In genomic region chr20:54160269-54161007, GRCh38 we compare ENCODE assay signal across 34 cellular contexts. TPM values are rescaled to one million over a fixed set of nuclear protein-coding genes. Genes with fewer than 3 reads are reported as not detected.
"Had no signal": no experiment of that assay in that cellular context is flagged by ENCODE, and none has a peak within 500 bp of the region (broad histone marks: within the 10 kb centered on the region; RNA-seq: fewer than 3 reads in every experiment).

No MANE protein-coding gene starts in this region.

- H3K4me3 ChIP-seq: ascending aorta, breast epithelium, cardiac muscle cell, coronary artery, dorsolateral prefrontal cortex, gastrocnemius medialis, heart right ventricle, hepatocyte had no signal

- H3K4me1 Mint-ChIP-seq: activated B cell treated with CpG ODN at 0.5 μM for 24 hours; activated naive CD4-positive, alpha-beta T cell treated with anti-CD3 and anti-CD28 coated beads, Interleukin-2, amount 10 ng/mL, durations not matched to agents 7 days and 5 days; activated naive CD8-positive, alpha-beta T cell treated with anti-CD3 and anti-CD28 coated beads, Interleukin-2, amount 10 ng/mL, durations not matched to agents 7 days and 5 days; endodermal cell had no signal

- H3K4me3 Mint-ChIP-seq: activated B cell treated with CpG ODN at 0.5 μM for 24 hours; activated naive CD4-positive, alpha-beta T cell treated with anti-CD3 and anti-CD28 coated beads, Interleukin-2, amount 10 ng/mL, durations not matched to agents 7 days and 5 days; activated naive CD8-positive, alpha-beta T cell treated with anti-CD3 and anti-CD28 coated beads, Interleukin-2, amount 10 ng/mL, durations not matched to agents 7 days and 5 days; activated T-cell treated with anti-CD3 and anti-CD28 coated beads, Interleukin-2, amount 50 U/mL, for 24 hours; activated T-cell treated with anti-CD3 and anti-CD28 coated beads, Interleukin-2, amount 50 U/mL, for 72 hours; brain; dendritic cell treated with granulocyte-macrophage colony-stimulating factor and Interleukin-4, amounts not matched to agents 40 ng/mL and 50 ng/mL, for 4 days; endodermal cell; T-helper 17 cell; T-helper 2 cell treated with Interferon-gamma antibody and Interleukin-4, amounts not matched to agents 5 μg/mL and 100 μg/mL, for 36 hours had no signal

- H3K4me2 ChIP-seq: hepatocyte had no signal

- H3K9me3 ChIP-seq: ascending aorta, breast epithelium, gastrocnemius medialis, heart right ventricle had no signal

- H2AFZ ChIP-seq: hepatocyte had no signal

- H3K27ac Mint-ChIP-seq: activated B cell treated with CpG ODN at 0.5 μM for 24 hours; activated naive CD4-positive, alpha-beta T cell treated with anti-CD3 and anti-CD28 coated beads, Interleukin-2, amount 10 ng/mL, durations not matched to agents 7 days and 5 days; activated naive CD4-positive, alpha-beta T cell treated with anti-CD3 and anti-CD28 coated beads, Interleukin-2, amount 50 U/mL, for 72 hours; activated naive CD8-positive, alpha-beta T cell treated with anti-CD3 and anti-CD28 coated beads, Interleukin-2, amount 10 ng/mL, durations not matched to agents 7 days and 5 days; activated T-cell treated with anti-CD3 and anti-CD28 coated beads, Interleukin-2, amount 50 U/mL, for 24 hours; activated T-cell treated with anti-CD3 and anti-CD28 coated beads, Interleukin-2, amount 50 U/mL, for 72 hours; brain; dendritic cell treated with granulocyte-macrophage colony-stimulating factor and Interleukin-4, amounts not matched to agents 40 ng/mL and 50 ng/mL, for 4 days; endodermal cell; T-helper 17 cell; T-helper 2 cell treated with Interferon-gamma antibody and Interleukin-4, amounts not matched to agents 5 μg/mL and 100 μg/mL, for 36 hours had no signal

- H3K9me3 Mint-ChIP-seq: activated B cell treated with CpG ODN at 0.5 μM for 24 hours; activated naive CD4-positive, alpha-beta T cell treated with anti-CD3 and anti-CD28 coated beads, Interleukin-2, amount 10 ng/mL, durations not matched to agents 7 days and 5 days; activated naive CD4-positive, alpha-beta T cell treated with anti-CD3 and anti-CD28 coated beads, Interleukin-2, amount 50 U/mL, for 72 hours; activated naive CD8-positive, alpha-beta T cell treated with anti-CD3 and anti-CD28 coated beads, Interleukin-2, amount 10 ng/mL, durations not matched to agents 7 days and 5 days; activated T-cell treated with anti-CD3 and anti-CD28 coated beads, Interleukin-2, amount 50 U/mL, for 24 hours; activated T-cell treated with anti-CD3 and anti-CD28 coated beads, Interleukin-2, amount 50 U/mL, for 72 hours; brain; dendritic cell treated with granulocyte-macrophage colony-stimulating factor and Interleukin-4, amounts not matched to agents 40 ng/mL and 50 ng/mL, for 4 days; endodermal cell; T-helper 2 cell treated with Interferon-gamma antibody and Interleukin-4, amounts not matched to agents 5 μg/mL and 100 μg/mL, for 36 hours had no signal

- H3K27ac ChIP-seq: ascending aorta, breast epithelium, cardiac muscle cell, coronary artery, dorsolateral prefrontal cortex, gastrocnemius medialis, heart right ventricle, hepatocyte, WERI-Rb-1 had no signal

- H3K36me3 ChIP-seq: ascending aorta, breast epithelium, cardiac muscle cell, gastrocnemius medialis, heart right ventricle, WERI-Rb-1 had no signal

- H3K4me1 ChIP-seq: ascending aorta, breast epithelium, gastrocnemius medialis, heart right ventricle had no signal

- H3K27me3 ChIP-seq: ascending aorta, breast epithelium, cardiac muscle cell, hepatocyte had no signal

- H3K36me3 Mint-ChIP-seq: activated naive CD4-positive, alpha-beta T cell treated with anti-CD3 and anti-CD28 coated beads, Interleukin-2, amount 10 ng/mL, durations not matched to agents 7 days and 5 days; activated naive CD4-positive, alpha-beta T cell treated with anti-CD3 and anti-CD28 coated beads, Interleukin-2, amount 50 U/mL, for 72 hours; activated naive CD8-positive, alpha-beta T cell treated with anti-CD3 and anti-CD28 coated beads, Interleukin-2, amount 10 ng/mL, durations not matched to agents 7 days and 5 days; brain had no signal

- DNase-seq: activated B cell treated with CpG ODN at 0.5 μM for 24 hours; activated CD4-positive, alpha-beta T cell treated with anti-CD3 and anti-CD28 coated beads for 48 hours; activated CD4-positive, alpha-beta T cell treated with anti-CD3 and anti-CD28 coated beads, Interleukin-2, amount 50 U/mL, for 1 hour; activated CD4-positive, alpha-beta T cell treated with anti-CD3 and anti-CD28 coated beads, Interleukin-2, amount 50 U/mL, for 48 hours; activated CD8-positive, alpha-beta memory T cell treated with anti-CD3 and anti-CD28 coated beads, Interleukin-2, amount 50 U/mL, for 48 hours; activated gamma-delta T cell; activated naive CD4-positive, alpha-beta T cell; activated naive CD4-positive, alpha-beta T cell treated with anti-CD3 and anti-CD28 coated beads, Interleukin-2, amount 10 ng/mL, durations not matched to agents 7 days and 5 days; activated naive CD8-positive, alpha-beta T cell treated with anti-CD3 and anti-CD28 coated beads, Interleukin-2, amount 10 ng/mL, durations not matched to agents 7 days and 5 days; activated T-cell treated with anti-CD3 and anti-CD28 coated beads for 4 hours; activated T-cell treated with anti-CD3 and anti-CD28 coated beads, Interleukin-2, amount 50 U/mL, for 24 hours; activated T-cell treated with anti-CD3 and anti-CD28 coated beads, Interleukin-2, amount 50 U/mL, for 72 hours; central memory CD4-positive, alpha-beta T cell; cerebellar nuclear complex; dorsolateral prefrontal cortex; effector memory CD4-positive, alpha-beta T cell; endodermal cell; foreskin fibroblast; gastrocnemius medialis; heart right ventricle; T-helper 17 cell; T1000; WERI-Rb-1 had no signal

- ATAC-seq: activated CD4-positive, CD25-positive, alpha-beta regulatory T cell treated with anti-CD3 and anti-CD28 coated beads, Interleukin-2, amount 50 U/mL, for 24 hours; activated naive CD4-positive, alpha-beta T cell treated with anti-CD3 and anti-CD28 coated beads, Interleukin-2, amount 50 U/mL, for 72 hours; activated T-cell treated with anti-CD3 and anti-CD28 coated beads, Interleukin-2, amount 50 U/mL, for 72 hours; esophagus mucosa; gastrocnemius medialis; heart right ventricle; T-helper 17 cell had no signal

- H3K79me2 ChIP-seq: hepatocyte had no signal

RNA-seq across cellular contexts. Expression of gene CYP24A1, which starts 13.3 kb away (rescaled TPM):
- total RNA-seq: activated B cell treated with CpG ODN at 0.5 μM for 24 hours; activated naive CD4-positive, alpha-beta T cell treated with anti-CD3 and anti-CD28 coated beads, Interleukin-2, amount 50 U/mL, for 72 hours; activated T-cell treated with anti-CD3 and anti-CD28 coated beads, Interleukin-2, amount 50 U/mL, for 72 hours; ascending aorta; cardiac muscle cell; heart right ventricle had no signal
- polyA plus RNA-seq: cardiac muscle cell, heart right ventricle, hepatocyte had no signal
